Comparison of ENCODE assay signal across 30 cellular contexts in genomic region chr12:114392909-114393308, GRCh38. TPM values are rescaled to one million over a fixed set of nuclear protein-coding genes. Genes with fewer than 3 reads are reported as not detected.
"Had no signal": no experiment of that assay in that cellular context is flagged by ENCODE, and none has a peak within 500 bp of the region (broad histone marks: within the 10 kb centered on the region; RNA-seq: fewer than 3 reads in every experiment).

No MANE protein-coding gene starts in this region.

- H3K9me3 ChIP-seq: colonic mucosa, gastrocnemius medialis, ovary, sigmoid colon, thoracic aorta had no signal

- H3K36me3 ChIP-seq: colonic mucosa, gastrocnemius medialis, ovary, sigmoid colon, thoracic aorta, WERI-Rb-1 had no signal

- H3K4me1 ChIP-seq: colonic mucosa, gastrocnemius medialis had no signal

- H3K27me3 ChIP-seq: ovary had no signal

- DNase-seq: activated CD4-positive, alpha-beta T cell treated with anti-CD3 and anti-CD28 coated beads for 48 hours; activated CD4-positive, alpha-beta T cell treated with anti-CD3 and anti-CD28 coated beads, Interleukin-2, amount 50 U/mL, for 48 hours; activated CD8-positive, alpha-beta memory T cell treated with anti-CD3 and anti-CD28 coated beads for 24 hours; activated effector memory CD4-positive, alpha-beta T cell treated with Interleukin-2 at 50 U/mL for 16 hours; activated naive CD4-positive, alpha-beta T cell treated with Interleukin-2 at 50 U/mL for 16 hours; anterior cingulate cortex; cerebellar nuclear complex; colonic mucosa; effector CD8-positive, alpha-beta T cell; gastrocnemius medialis; mammary epithelial cell; ovary; small intestine; stimulated activated CD4-positive, alpha-beta T cell treated with anti-CD3 and anti-CD28 coated beads, Interleukin-4, amount 100 ng/mL, for 24 hours; T-helper 9 cell; trophoblast cell; WERI-Rb-1 had no signal

- H3K27ac ChIP-seq: colonic mucosa, gastrocnemius medialis, ovary, thoracic aorta, WERI-Rb-1 had no signal

- H3K4me3 ChIP-seq: colonic mucosa, gastrocnemius medialis, ovary, sigmoid colon, thoracic aorta had no signal

- FAIRE-seq: bronchial epithelial cell, endometrium, small intestine, TTC549, urothelium cell line had no signal

- ATAC-seq: activated CD4-positive, CD25-positive, alpha-beta regulatory T cell treated with anti-CD3 and anti-CD28 coated beads, Interleukin-2, amount 50 U/mL, for 24 hours; gastrocnemius medialis; stimulated activated effector memory CD8-positive, alpha-beta T cell treated with anti-CD3 and anti-CD28 coated beads, Interleukin-12 subunit alpha, Interleukin-12 subunit beta, amount 100 ng/mL, for 72 hours had no signal

RNA-seq across cellular contexts. Expression of gene TBX5, which starts 13.0 kb away (rescaled TPM):
- total RNA-seq: bronchial epithelial cell, colonic mucosa, dermis microvascular lymphatic vessel endothelial cell, epithelial cell of proximal tubule, gastrocnemius medialis, liver, mammary epithelial cell, progenitor cell of endocrine pancreas, renal cortical epithelial cell, sigmoid colon had no signal
- polyA plus RNA-seq: mammary epithelial cell, sigmoid colon, small intestine had no signal
